ENCODE assay signal across 8 cellular contexts in genomic region chr2:215664847-215665525, GRCh38.
DNase-seq lines count a peak whose midpoint lies in the region; ATAC-seq, FAIRE-seq and TF ChIP-seq lines count a peak whose summit lies in the region.

No MANE protein-coding gene starts in this region.

- no peak overlapping the region for H3K4me3 ChIP-seq in right atrium auricular region
- H3K4me3 ChIP-seq in astrocyte (ENCODE audit: insufficient read depth, low read depth, low read length), result no peak overlapping the region

- peak; percentile 100 for FAIRE-seq in astrocyte (lab: Jason Lieb, UNC)

- H3K36me3 ChIP-seq in right atrium auricular region (no peaks in the 10 kb centered on the region), astrocyte (ENCODE audit: insufficient read depth, low read length) (no peaks in the 10 kb centered on the region)

- no peaks in the 10 kb centered on the region for H3K36me3 Mint-ChIP-seq in astrocyte (ENCODE audit: low read depth, unreplicated experiment)
- H3K36me3 Mint-ChIP-seq in nephron progenitor cell (ENCODE audit: low read depth), result no peaks in the 10 kb centered on the region

- H3K9me3 ChIP-seq in right atrium auricular region, result no peaks in the 10 kb centered on the region
- no peaks in the 10 kb centered on the region for H3K9me3 ChIP-seq in astrocyte (ENCODE audit: insufficient read depth, low read depth, low read length)

- H3K9me3 Mint-ChIP-seq in astrocyte (ENCODE audit: unreplicated experiment) (no peaks in the 10 kb centered on the region), nephron progenitor cell (no peaks in the 10 kb centered on the region)

- H3K4me1 Mint-ChIP-seq in astrocyte (ENCODE audit: low read depth, unreplicated experiment) (peaks cover 53% of the 10 kb centered on the region), nephron progenitor cell (peaks cover 79% of the 10 kb centered on the region)

- H3K4me1 ChIP-seq in right atrium auricular region, result peaks cover 0 to 11% of the 10 kb centered on the region in 2 donors
- H3K4me1 ChIP-seq in astrocyte (ENCODE audit: insufficient read depth, low read length), result peaks cover 23% of the 10 kb centered on the region

- DNase-seq in Right ventricle myocardium inferior (ENCODE audit: missing footprints), result no peak
- no peak for DNase-seq in right atrium auricular region (ENCODE audit: low spot score)
- DNase-seq in astrocyte (ENCODE audit: low read depth), result peak; percentile 97
- no peak for DNase-seq in nephron progenitor cell
- no peak for DNase-seq in GM19240 (ENCODE audit: insufficient read length, low spot score)
- no peak for DNase-seq in midbrain (lab: John Stamatoyannopoulos, UW)
- no peak for DNase-seq in NCI-H1694 (lab: John Stamatoyannopoulos, UW)

- H3K4me3 Mint-ChIP-seq in astrocyte (ENCODE audit: unreplicated experiment), result no peak overlapping the region
- no peak overlapping the region for H3K4me3 Mint-ChIP-seq in nephron progenitor cell

- peak overlapping the region in 1 of 2 donors; percentile 34 for H3K27ac ChIP-seq in right atrium auricular region
- H3K27ac ChIP-seq in astrocyte (ENCODE audit: low read depth, low read length), result peak overlapping the region; percentile 80

- H3K27ac Mint-ChIP-seq in astrocyte (ENCODE audit: unreplicated experiment), result peak overlapping the region; percentile 97
- peak overlapping the region; percentile 72 for H3K27ac Mint-ChIP-seq in nephron progenitor cell

- H2AFZ ChIP-seq in astrocyte (ENCODE audit: low read depth, low read length), result peak overlapping the region; percentile 2

- no peaks in the 10 kb centered on the region for H4K20me1 ChIP-seq in astrocyte (ENCODE audit: insufficient read depth, low read length)

- no peaks in the 10 kb centered on the region for H3K79me2 ChIP-seq in astrocyte (ENCODE audit: insufficient read depth, low read length)

- no peaks in the 10 kb centered on the region for H3K27me3 Mint-ChIP-seq in astrocyte (ENCODE audit: low read depth, unreplicated experiment)
- H3K27me3 Mint-ChIP-seq in nephron progenitor cell (ENCODE audit: low read depth, poor library complexity), result peaks cover 2% of the 10 kb centered on the region

- H3K27me3 ChIP-seq in right atrium auricular region (no peaks in the 10 kb centered on the region), astrocyte (ENCODE audit: insufficient read depth, low read length) (no peaks in the 10 kb centered on the region)

- H3K4me2 ChIP-seq in astrocyte (ENCODE audit: low read length), result peak overlapping the region; percentile 35

- TF ChIP-seq CTCF in right atrium auricular region (IDR thresholded peaks at IDR 0.05) (no peak), astrocyte (IDR thresholded peaks at IDR 0.05; ENCODE audit: insufficient read depth, low read depth, low read length) (no peak), nephron progenitor cell (IDR thresholded peaks at IDR 0.05) (no peak)

- intact Hi-C loops in Right ventricle myocardium inferior (cut with DNase I), result no loop called here

- ATAC-seq in Right ventricle myocardium inferior, result peak; percentile 30
- ATAC-seq in HG03457 (IDR thresholded peaks at IDR 0.05; ENCODE audit: unreplicated experiment), result peak; percentile 89

- peak overlapping the region; percentile 33 for H3K9ac ChIP-seq in astrocyte (ENCODE audit: low read length)
